Comparison of ENCODE assay signal across 20 cellular contexts in genomic region chr14:71359823-71360222, GRCh38. TPM values are rescaled to one million over a fixed set of nuclear protein-coding genes. Genes with fewer than 3 reads are reported as not detected.
DNase-seq lines count a peak whose midpoint lies in the region; ATAC-seq, FAIRE-seq and TF ChIP-seq lines count a peak whose summit lies in the region.
"Had no signal": no experiment of that assay in that cellular context is flagged by ENCODE, and none has a peak within 500 bp of the region (broad histone marks: within the 10 kb centered on the region; RNA-seq: fewer than 3 reads in every experiment).

No MANE protein-coding gene starts in this region.

- H3K27ac Mint-ChIP-seq in activated CD4-positive, alpha-beta T cell treated with anti-CD3 and anti-CD28 coated beads for 36 hours: peak overlapping the region; percentile 33
- H3K27ac Mint-ChIP-seq in activated B cell treated with CpG ODN at 0.5 μM for 24 hours (peak overlapping the region; percentile 97), naive B cell (peak overlapping the region; percentile 96 to 100 (median 98))
- H3K27ac Mint-ChIP-seq: CD4-positive, alpha-beta T cell had no signal

- CTCF ChIA-PET in activated CD4-positive, alpha-beta T cell treated with anti-CD3 and anti-CD28 coated beads for 36 hours (lab: Charles Lee): no interaction called here
- CTCF ChIA-PET in activated B cell treated with CpG ODN at 0.5 μM for 24 hours (lab: Charles Lee): interaction anchor here (1.2 kb wide), 1 partner anchor 44 kb away, joined by 7 read pairs; no protein-coding TSS in a partner anchor

- H3K27me3 Mint-ChIP-seq in activated CD4-positive, alpha-beta T cell treated with anti-CD3 and anti-CD28 coated beads for 36 hours: no peaks in the 10 kb centered on the region
- H3K27me3 Mint-ChIP-seq in activated B cell treated with CpG ODN at 0.5 μM for 24 hours: no peaks in the 10 kb centered on the region
- no peaks in the 10 kb centered on the region for H3K27me3 Mint-ChIP-seq in naive B cell
- H3K27me3 Mint-ChIP-seq: CD4-positive, alpha-beta T cell had no signal

- no peak for DNase-seq in activated CD4-positive, alpha-beta T cell treated with anti-CD3 and anti-CD28 coated beads for 36 hours
- no peak for DNase-seq in activated CD4-positive, alpha-beta T cell treated with anti-CD3 and anti-CD28 coated beads for 48 hours
- DNase-seq in activated B cell treated with CpG ODN at 0.5 μM for 24 hours (no peak), naive B cell (no peak), urothelium cell line (ENCODE audit: low spot score) (no peak), NCI-H2196 (lab: John Stamatoyannopoulos, UW; ENCODE audit: unreplicated experiment) (no peak)
- DNase-seq: AML-193; Caco-2; CD4-positive, alpha-beta T cell; DMS153; GDM1; NCI-H1417 treated with DMSO at 0.1 percent for 48 hours; NCI-H187 treated with DMSO at 0.1 percent for 48 hours; NCI-H226; NCI-H524 treated with DMSO at 0.1 percent for 48 hours; PC-3; SIG-M5 had no signal

- intact Hi-C loops in activated CD4-positive, alpha-beta T cell treated with anti-CD3 and anti-CD28 coated beads for 36 hours (cut with DNase I, micrococcal nuclease): no loop called here
- intact Hi-C loops in activated B cell treated with CpG ODN at 0.5 μM for 24 hours (cut with micrococcal nuclease): no loop called here

- POLR2A ChIA-PET in activated CD4-positive, alpha-beta T cell treated with anti-CD3 and anti-CD28 coated beads for 36 hours (lab: Charles Lee): no interaction called here
- POLR2A ChIA-PET in activated B cell treated with CpG ODN at 0.5 μM for 24 hours (lab: Charles Lee): interaction anchor here (0.5 to 5.0 kb wide), 6 partner anchors 21 to 45 kb away, joined by 3 to 30 read pairs (median 6); partner anchors contain the start of gene SIPA1L1

- peaks cover 28% of the 10 kb centered on the region for H3K36me3 Mint-ChIP-seq in activated CD4-positive, alpha-beta T cell treated with anti-CD3 and anti-CD28 coated beads for 36 hours (ENCODE audit: low read depth)
- H3K36me3 Mint-ChIP-seq in activated B cell treated with CpG ODN at 0.5 μM for 24 hours (ENCODE audit: low read depth) (peaks cover 30% of the 10 kb centered on the region), naive B cell (peaks cover 13% of the 10 kb centered on the region in 2 donors)

- no peak for TF ChIP-seq CTCF in activated B cell treated with CpG ODN at 0.5 μM for 24 hours (IDR thresholded peaks at IDR 0.05)

- no peak overlapping the region for H3K4me3 Mint-ChIP-seq in activated CD4-positive, alpha-beta T cell treated with anti-CD3 and anti-CD28 coated beads for 36 hours
- H3K4me3 Mint-ChIP-seq in activated B cell treated with CpG ODN at 0.5 μM for 24 hours: peak overlapping the region; percentile 42
- H3K4me3 Mint-ChIP-seq in naive B cell: peak overlapping the region; percentile 53 to 93 (median 82)
- H3K4me3 Mint-ChIP-seq: CD4-positive, alpha-beta T cell had no signal

- ATAC-seq in activated CD4-positive, alpha-beta T cell treated with anti-CD3 and anti-CD28 coated beads for 36 hours: no peak
- ATAC-seq in activated B cell treated with CpG ODN at 0.5 μM for 24 hours (ENCODE audit: low read depth) (no peak), naive B cell (ENCODE audit: low read depth in 2 of 2) (no peak), HG03097 (IDR thresholded peaks at IDR 0.05; ENCODE audit: low FRiP score, unreplicated experiment) (no peak), GM21737 (IDR thresholded peaks at IDR 0.05; ENCODE audit: unreplicated experiment) (no peak)
- ATAC-seq: HepG2, PC-3 had no signal

- peaks cover 16% of the 10 kb centered on the region for H3K9me3 Mint-ChIP-seq in activated CD4-positive, alpha-beta T cell treated with anti-CD3 and anti-CD28 coated beads for 36 hours (ENCODE audit: low read depth)
- H3K9me3 Mint-ChIP-seq in activated B cell treated with CpG ODN at 0.5 μM for 24 hours (peaks cover 5% of the 10 kb centered on the region), naive B cell (peaks cover 5 to 15% (median 7%) of the 10 kb centered on the region in 7 donors)
- H3K9me3 Mint-ChIP-seq: CD4-positive, alpha-beta T cell had no signal

- peaks cover 69% of the 10 kb centered on the region for H3K4me1 Mint-ChIP-seq in activated CD4-positive, alpha-beta T cell treated with anti-CD3 and anti-CD28 coated beads for 36 hours
- H3K4me1 Mint-ChIP-seq in activated B cell treated with CpG ODN at 0.5 μM for 24 hours (peaks cover 97% of the 10 kb centered on the region), naive B cell (peaks cover 74 to 96% (median 95%) of the 10 kb centered on the region in 3 donors)

- FAIRE-seq in urothelium cell line (lab: Jason Lieb, UNC): peak; percentile 77
- FAIRE-seq: HepG2 had no signal

RNA-seq across cellular contexts. Expression of gene SIPA1L1, which starts 39.5 kb away (rescaled TPM):
- 10 to 100 TPM; 49.0 to 56.2 TPM for total RNA-seq in activated CD4-positive, alpha-beta T cell treated with anti-CD3 and anti-CD28 coated beads for 36 hours
- total RNA-seq in activated B cell treated with CpG ODN at 0.5 μM for 24 hours: 114 and 134 TPM in 2 replicates
- 100 to 1,000 TPM in 1 of 6 donors, 10 to 100 TPM in 4, 1 to 10 TPM in 1; 8.3 to 106 (median 65.8) TPM for polyA plus RNA-seq in naive B cell (ENCODE audit: low read depth in 6 of 6)

Comparison
In these comparisons a context has a peak if more than half of its experiments do, and no peak if none do; other contexts are left out.
1. H3K27ac Mint-ChIP-seq: peak in every context shown above with its lines; median percentile 98 in naive B cell; 97 in activated B cell treated with CpG ODN at 0.5 μM for 24 hours; 33 in activated CD4-positive, alpha-beta T cell treated with anti-CD3 and anti-CD28 coated beads for 36 hours.